1 cellular context compared by ENCODE assay signal in the genomic region with DNA sequence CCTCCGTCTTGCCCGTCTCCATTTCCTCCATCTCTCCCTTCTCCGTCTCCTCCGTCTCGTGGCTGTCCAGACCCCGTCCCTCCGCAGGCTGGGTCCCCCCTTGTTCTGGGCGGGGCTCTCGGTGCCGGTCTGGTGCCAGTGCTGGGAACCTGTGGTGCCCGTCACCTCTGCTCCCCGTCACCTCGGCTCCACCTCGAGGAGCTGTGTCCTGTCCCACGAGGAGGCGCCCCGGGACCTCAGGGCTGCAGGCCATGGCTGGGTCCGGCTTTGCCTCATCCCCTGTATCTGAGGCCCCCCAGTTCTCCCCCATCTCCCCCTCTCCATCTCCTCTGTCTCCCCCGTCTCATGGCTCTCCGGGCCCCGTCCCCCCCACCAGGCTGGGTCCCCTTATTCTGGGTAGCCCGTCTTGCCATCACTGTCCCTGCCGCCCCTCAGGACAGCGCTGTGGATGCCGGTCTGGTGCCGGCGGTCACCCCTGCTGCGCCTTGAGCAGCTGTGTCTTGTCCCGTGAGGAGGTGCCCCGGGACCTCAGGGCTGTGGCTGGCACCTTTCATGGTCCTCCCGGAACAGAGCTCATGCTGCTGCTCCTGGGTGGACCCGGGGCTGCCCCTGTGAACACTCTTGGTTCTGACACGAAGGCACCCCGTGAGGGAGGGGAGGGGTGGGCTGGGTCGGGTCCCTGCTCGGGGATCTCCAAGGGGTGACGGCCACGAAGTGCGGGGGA.
TF ChIP-seq lines count a peak whose summit lies in the region.

No MANE protein-coding gene starts in this region.

TF ChIP-seq in IMR-90, 13 proteins besides CTCF, POLR2A, EP300 and RAD21:
- TF ChIP-seq RCOR1 (IDR thresholded peaks at IDR 0.05; ENCODE audit: insufficient replicate concordance, low read length) = no peak
- TF ChIP-seq SMC3 (IDR thresholded peaks at IDR 0.05; ENCODE audit: low read depth, low read length) = no peak
